ENCODE assay signal across 18 cellular contexts in the genomic region with DNA sequence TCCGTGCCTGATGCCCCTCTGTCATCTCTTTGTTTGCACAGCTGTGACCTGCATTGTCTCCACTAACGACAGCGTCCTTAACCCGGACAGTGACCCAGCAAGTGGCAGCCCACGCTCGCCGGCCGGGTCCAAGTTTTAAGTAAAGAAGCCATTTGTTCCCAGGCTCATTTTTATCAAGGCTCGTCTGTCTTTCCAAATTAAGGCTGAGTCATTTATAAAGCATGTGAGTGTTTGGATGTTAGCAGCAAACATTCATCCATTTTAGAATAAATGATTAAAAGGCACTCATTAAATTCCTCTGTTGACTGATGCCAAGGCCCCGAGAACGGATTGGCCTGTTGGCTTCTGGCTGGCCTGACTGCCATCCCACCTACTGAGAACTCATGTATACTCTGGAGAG.
DNase-seq lines count a peak whose midpoint lies in the region.
"Had no signal": no experiment of that assay in that cellular context is flagged by ENCODE, and none has a peak within 500 bp of the region (broad histone marks: within the 10 kb centered on the region; RNA-seq: fewer than 3 reads in every experiment).

No MANE protein-coding gene starts in this region.

- DNase-seq in NCI-H748 (lab: John Stamatoyannopoulos, UW; ENCODE audit: unreplicated experiment): peak; percentile 74
- DNase-seq in NCI-H748 treated with DMSO at 0.1 percent for 48 hours (lab: John Stamatoyannopoulos, UW): no peak
- DNase-seq in left kidney (ENCODE audit: low read depth, low spot score): peak; percentile 31
- peak; percentile 75 for DNase-seq in putamen (ENCODE audit: low spot score)
- DNase-seq in activated naive CD4-positive, alpha-beta T cell treated with anti-CD3 and anti-CD28 coated beads, Interleukin-2, amount 50 U/mL, for 16 hours: no peak
- DNase-seq in CD8-positive, alpha-beta memory T cell: no peak
- DNase-seq in activated CD4-positive, alpha-beta T cell treated with anti-CD3 and anti-CD28 coated beads for 1 hour: no peak
- DNase-seq: CD4-positive, alpha-beta T cell; DMS79 treated with DMSO at 0.1 percent for 48 hours; Kasumi-1; MM.1S; NCI-H1092 treated with DMSO at 0.1 percent for 48 hours; NCI-H146; NCI-H2029 treated with DMSO at 0.1 percent for 48 hours; NCI-H2171; NCI-H774; OCI-M1; SIG-M5 had no signal

- peaks cover 11% of the 10 kb centered on the region for H3K4me1 ChIP-seq in CD8-positive, alpha-beta memory T cell (ENCODE audit: insufficient read depth, low read length)

- H3K9me3 Mint-ChIP-seq in CD8-positive, alpha-beta memory T cell: no peaks in the 10 kb centered on the region
- H3K9me3 Mint-ChIP-seq: CD4-positive, alpha-beta T cell had no signal

- H3K36me3 Mint-ChIP-seq in CD8-positive, alpha-beta memory T cell: no peaks in the 10 kb centered on the region

- H3K27ac Mint-ChIP-seq in CD8-positive, alpha-beta memory T cell: no peak overlapping the region
- H3K27ac Mint-ChIP-seq: CD4-positive, alpha-beta T cell had no signal

- H3K9me3 ChIP-seq in CD8-positive, alpha-beta memory T cell (ENCODE audit: low read length): no peaks in the 10 kb centered on the region

- H3K4me3 Mint-ChIP-seq in CD8-positive, alpha-beta memory T cell: no peak overlapping the region
- H3K4me3 Mint-ChIP-seq: CD4-positive, alpha-beta T cell had no signal

- CTCF ChIA-PET in CD8-positive, alpha-beta memory T cell (lab: Charles Lee): no interaction called here

- H3K27me3 Mint-ChIP-seq in CD8-positive, alpha-beta memory T cell: peaks cover 0 to 10% of the 10 kb centered on the region in 2 donors

- no peak overlapping the region for H3K4me3 ChIP-seq in CD8-positive, alpha-beta memory T cell (ENCODE audit: low read length)

- H3K27ac ChIP-seq in CD8-positive, alpha-beta memory T cell (ENCODE audit: low read depth, low read length): no peak overlapping the region

- peaks cover 8 to 10% (median 9%) of the 10 kb centered on the region in 3 donors for H3K4me1 Mint-ChIP-seq in CD8-positive, alpha-beta memory T cell

- H3K27me3 ChIP-seq in CD8-positive, alpha-beta memory T cell (ENCODE audit: insufficient read depth, low read length, poor library complexity, severe bottlenecking): no peaks in the 10 kb centered on the region

- POLR2A ChIA-PET in CD8-positive, alpha-beta memory T cell (lab: Charles Lee): no interaction called here

- no peaks in the 10 kb centered on the region for H3K36me3 ChIP-seq in CD8-positive, alpha-beta memory T cell (ENCODE audit: insufficient read depth, low read length)

Comparison
In these comparisons a context has a peak if more than half of its experiments do, and no peak if none do; other contexts are left out.
1. DNase-seq: peak in NCI-H748 (single experiment), left kidney (single experiment) and putamen (single experiment); none in NCI-H748 treated with DMSO at 0.1 percent for 48 hours (single experiment), activated naive CD4-positive, alpha-beta T cell treated with anti-CD3 and anti-CD28 coated beads, Interleukin-2, amount 50 U/mL, for 16 hours (single experiment), CD8-positive, alpha-beta memory T cell (0 of 5) and activated CD4-positive, alpha-beta T cell treated with anti-CD3 and anti-CD28 coated beads for 1 hour (single experiment).